Comparison of ENCODE assay signal across 16 cellular contexts in the genomic region with DNA sequence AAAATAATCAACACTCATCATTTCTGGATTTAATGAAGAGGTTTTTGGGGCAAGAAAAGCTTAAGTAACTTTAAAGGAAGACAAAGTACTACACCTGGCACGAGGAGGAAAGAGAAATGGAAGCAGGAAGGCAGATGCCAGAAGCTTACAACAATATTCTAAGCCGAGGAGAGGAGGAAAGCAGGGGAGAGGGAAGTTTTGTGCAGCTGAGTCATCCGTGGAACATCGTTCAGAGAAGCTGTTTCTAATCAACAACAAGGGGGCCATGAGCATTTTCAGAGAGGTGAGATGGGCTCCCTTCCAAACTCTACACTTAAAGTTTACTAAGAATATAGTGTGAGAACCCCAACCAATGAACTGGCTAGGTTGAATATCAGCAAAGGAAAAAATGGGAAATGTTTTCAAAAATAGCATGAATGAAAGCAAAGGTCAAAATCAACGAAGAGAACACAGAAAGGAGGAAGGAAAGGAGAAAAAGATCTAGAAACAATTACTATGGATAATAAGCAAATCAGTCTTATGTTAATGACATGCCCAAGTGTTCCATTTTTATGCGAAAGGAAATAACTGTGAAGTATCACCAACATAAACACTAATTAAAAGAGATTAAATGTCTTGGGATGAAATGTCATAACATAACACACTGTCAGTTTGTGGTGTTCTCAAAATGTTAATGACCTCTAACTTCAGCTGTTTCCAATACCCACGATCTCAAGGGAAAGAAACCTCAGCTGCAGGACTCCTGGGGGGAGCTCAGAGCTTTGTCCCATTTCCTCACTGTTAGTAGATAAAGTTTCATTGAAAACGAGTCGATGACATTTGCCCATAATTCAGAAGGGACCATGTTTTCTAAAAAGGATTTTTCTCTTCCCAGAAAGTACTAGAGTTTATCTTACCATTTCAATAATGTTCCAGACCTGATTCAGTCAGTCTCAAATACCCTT.
DNase-seq lines count a peak whose midpoint lies in the region; ATAC-seq and TF ChIP-seq lines count a peak whose summit lies in the region.
"Had no signal": no experiment of that assay in that cellular context is flagged by ENCODE, and none has a peak within 500 bp of the region (broad histone marks: within the 10 kb centered on the region; RNA-seq: fewer than 3 reads in every experiment).

No MANE protein-coding gene starts in this region.

- H3K4ac ChIP-seq in mesenchymal stem cell (ENCODE audit: low read depth in 1 of 2, low read length in 2 of 2) = no peak overlapping the region

- H2BK5ac ChIP-seq in mesenchymal stem cell (ENCODE audit: low read depth, low read length, poor library complexity, severe bottlenecking) = no peak overlapping the region

- H3K36me3 ChIP-seq in brain microvascular endothelial cell (replicated peaks) (no peaks in the 10 kb centered on the region), mesenchymal stem cell (ENCODE audit: control insufficient read depth in 1 of 2, insufficient read depth in 2 of 2, low read depth in 1 of 2, low read length in 2 of 2) (no peaks in the 10 kb centered on the region)
- H3K36me3 ChIP-seq: BLaER1 treated with 17β-estradiol and CSF1 and Interleukin-3, amounts not matched to agents 10 nM and 100 nM; pancreas had no signal

- no peak overlapping the region for H3K23ac ChIP-seq in mesenchymal stem cell (ENCODE audit: low read length in 2 of 2)

- no peak overlapping the region for H2BK12ac ChIP-seq in mesenchymal stem cell (ENCODE audit: low read length in 2 of 2)

- no peak overlapping the region for H2AFZ ChIP-seq in mesenchymal stem cell (ENCODE audit: low read depth, low read length)

- DNase-seq in AG04450 (ENCODE audit: low read depth, low spot score) = peak; percentile 52
- peak; percentile 89 for DNase-seq in LHCN-M2 (ENCODE audit: low read depth)
- DNase-seq in brain microvascular endothelial cell = peak; percentile 72
- DNase-seq in mesenchymal stem cell = peak; percentile 44
- no peak for DNase-seq in NCI-H345 (lab: John Stamatoyannopoulos, UW)
- no peak for DNase-seq in effector CD4-positive, alpha-beta T cell
- no peak for DNase-seq in DMS53 (lab: John Stamatoyannopoulos, UW)
- DNase-seq: activated T-cell treated with anti-CD3 and anti-CD28 coated beads, Interleukin-2, amount 50 U/mL, for 48 hours; central memory CD4-positive, alpha-beta T cell; H7; Karpas-422; pancreas; Right ventricle myocardium superior had no signal

- no peak overlapping the region for H2BK15ac ChIP-seq in mesenchymal stem cell (ENCODE audit: low read depth, poor library complexity, severe bottlenecking)

- POLR2A ChIA-PET in AG04450 (lab: Yijun Ruan, JAX) = no interaction called here

- no peak overlapping the region for H3K14ac ChIP-seq in mesenchymal stem cell (ENCODE audit: low read length in 2 of 2)

- ATAC-seq in GM21526 (IDR thresholded peaks at IDR 0.05; ENCODE audit: low FRiP score, unreplicated experiment) = no peak
- ATAC-seq: activated CD4-positive, CD25-positive, alpha-beta regulatory T cell treated with anti-CD3 and anti-CD28 coated beads, Interleukin-2, amount 50 U/mL, for 24 hours had no signal

- no peak overlapping the region for H2AK5ac ChIP-seq in mesenchymal stem cell (ENCODE audit: low read length, severe bottlenecking)

- H4K8ac ChIP-seq in mesenchymal stem cell (ENCODE audit: low read length) = no peak overlapping the region

- H3K9me3 ChIP-seq in AG04450 (ENCODE audit: control insufficient read depth, insufficient read depth, low read length) (no peaks in the 10 kb centered on the region), mesenchymal stem cell (ENCODE audit: control insufficient read depth, low read length) (no peaks in the 10 kb centered on the region)
- H3K9me3 ChIP-seq: BLaER1 treated with 17β-estradiol and CSF1 and Interleukin-3, amounts not matched to agents 10 nM and 100 nM; pancreas had no signal

- H3K9ac ChIP-seq in mesenchymal stem cell (ENCODE audit: low read length) = peak overlapping the region; percentile 50
- H3K9ac ChIP-seq: BLaER1 treated with 17β-estradiol and CSF1 and Interleukin-3, amounts not matched to agents 10 nM and 100 nM had no signal

- in situ Hi-C loops in brain microvascular endothelial cell (cut with HindIII; ENCODE audit: low pct_ligation_motif_present, low sequenced_read_pairs) = no loop called here

- H2BK120ac ChIP-seq in mesenchymal stem cell (ENCODE audit: low read depth, low read length) = no peak overlapping the region

- WGBS in mesenchymal stem cell = 46% methylated on average over 7 of the region's 9 CpGs

- no peak overlapping the region for H3K4me2 ChIP-seq in mesenchymal stem cell (ENCODE audit: low read length, poor library complexity, severe bottlenecking)

- H3K27me3 ChIP-seq in AG04450 (ENCODE audit: control insufficient read depth, insufficient read depth, low read length) (no peaks in the 10 kb centered on the region), brain microvascular endothelial cell (replicated peaks) (no peaks in the 10 kb centered on the region), mesenchymal stem cell (ENCODE audit: control insufficient read depth in 1 of 2, insufficient read depth in 1 of 2, low read length in 2 of 2) (no peaks in the 10 kb centered on the region)
- H3K27me3 ChIP-seq: BLaER1 treated with 17β-estradiol and CSF1 and Interleukin-3, amounts not matched to agents 10 nM and 100 nM; pancreas had no signal

- H3K4me3 ChIP-seq in AG04450 (ENCODE audit: low read depth, low read length) (no peak overlapping the region), brain microvascular endothelial cell (ENCODE audit: low read depth, low read length) (no peak overlapping the region), mesenchymal stem cell (ENCODE audit: insufficient read depth in 1 of 2, low read depth in 1 of 2, low read length in 2 of 2) (peak overlapping the region in 1 of 2 experiments; percentile 44)
- H3K4me3 ChIP-seq: BLaER1 treated with 17β-estradiol and CSF1 and Interleukin-3, amounts not matched to agents 10 nM and 100 nM; pancreas had no signal

- no peak overlapping the region for H3K27ac ChIP-seq in AG04450 (ENCODE audit: low read depth, low read length)
- peak overlapping the region; percentile 40 for H3K27ac ChIP-seq in brain microvascular endothelial cell
- no peak overlapping the region for H3K27ac ChIP-seq in mesenchymal stem cell (ENCODE audit: low read length, poor library complexity, severe bottlenecking)
- H3K27ac ChIP-seq: pancreas had no signal

- H3K4me1 ChIP-seq in mesenchymal stem cell (ENCODE audit: control insufficient read depth, insufficient read depth, low read depth, low read length) = peaks cover 3% of the 10 kb centered on the region
- H3K4me1 ChIP-seq: pancreas had no signal

- H3K79me1 ChIP-seq in mesenchymal stem cell (replicated peaks; ENCODE audit: low read length, poor library complexity, severe bottlenecking) = no peaks in the 10 kb centered on the region

- no peak overlapping the region for H4K91ac ChIP-seq in mesenchymal stem cell (ENCODE audit: low read length)

- CTCF ChIA-PET in AG04450 (lab: Charles Lee) = no interaction called here

- TF ChIP-seq CTCF in AG04450 (IDR thresholded peaks at IDR 0.05; ENCODE audit: low read depth, low read length) = no peak
- no peak for TF ChIP-seq CTCF in brain microvascular endothelial cell (IDR thresholded peaks at IDR 0.05; ENCODE audit: low read depth, low read length, missing control alignments)

- H3K18ac ChIP-seq in mesenchymal stem cell (ENCODE audit: low read depth in 1 of 2, low read length in 2 of 2) = no peak overlapping the region

Comparison
In these comparisons a context has a peak if more than half of its experiments do, and no peak if none do; other contexts are left out.
1. DNase-seq: peak in AG04450 (single experiment), LHCN-M2 (single experiment), brain microvascular endothelial cell (single experiment) and mesenchymal stem cell (single experiment); none in NCI-H345 (single experiment), effector CD4-positive, alpha-beta T cell (single experiment) and DMS53 (single experiment).